8 cellular contexts compared by ENCODE assay signal in genomic region chr6:34056301-34056700, GRCh38.
DNase-seq lines count a peak whose midpoint lies in the region; ATAC-seq and TF ChIP-seq lines count a peak whose summit lies in the region.

No MANE protein-coding gene starts in this region.

- H3K36me3 Mint-ChIP-seq in neural crest cell (ENCODE audit: low read depth), result no peaks in the 10 kb centered on the region

- ATAC-seq in GM19351 (IDR thresholded peaks at IDR 0.05; ENCODE audit: unreplicated experiment), result no peak
- ATAC-seq in GM21723 (IDR thresholded peaks at IDR 0.05; ENCODE audit: unreplicated experiment), result no peak
- no peak for ATAC-seq in HG03108 (IDR thresholded peaks at IDR 0.05; ENCODE audit: unreplicated experiment)
- no peak for ATAC-seq in HG02642 (IDR thresholded peaks at IDR 0.05; ENCODE audit: poor library complexity, unreplicated experiment)

- no peaks in the 10 kb centered on the region for H3K9me3 Mint-ChIP-seq in neural crest cell

- no peak overlapping the region for H3K27ac Mint-ChIP-seq in neural crest cell (ENCODE audit: unreplicated experiment)

- in situ Hi-C loops in Caki2 (cut with HindIII; ENCODE audit: low pct_unique_long_range_greater_than_20kb, low sequenced_read_pairs), result no loop called here

- TF ChIP-seq CTCF in neural crest cell (conservative IDR thresholded peaks at IDR 0.05), result no peak

- H3K4me1 Mint-ChIP-seq in neural crest cell, result no peaks in the 10 kb centered on the region

- DNase-seq in Caki2 (ENCODE audit: low read depth) (peak; percentile 96), HuH-7.5 (ENCODE audit: low spot score) (peak; percentile 26), epidermal melanocyte (ENCODE audit: insufficient read length, low spot score) (peak; percentile 32), neural crest cell (ENCODE audit: low read depth, low spot score) (peak; percentile 16)

- H3K27me3 Mint-ChIP-seq in neural crest cell (ENCODE audit: low read depth), result peaks cover 5% of the 10 kb centered on the region

- no peak overlapping the region for H3K4me3 Mint-ChIP-seq in neural crest cell

Comparison
In these comparisons a context has a peak if more than half of its experiments do, and no peak if none do; other contexts are left out.
1. DNase-seq: peak in every context shown above with its lines; median percentile 96 in Caki2; 32 in epidermal melanocyte; 26 in HuH-7.5; 16 in neural crest cell.